8 cellular contexts compared by ENCODE assay signal in genomic region chr11:46361283-46362145, GRCh38.
DNase-seq lines count a peak whose midpoint lies in the region; ATAC-seq lines count a peak whose summit lies in the region.

No MANE protein-coding gene starts in this region.

- peak; percentile 93 for ATAC-seq in HG03354 (IDR thresholded peaks at IDR 0.05; ENCODE audit: poor library complexity, severe bottlenecking, unreplicated experiment)

- H3K36me3 ChIP-seq in SK-N-MC (ENCODE audit: insufficient read depth, low read length): no peaks in the 10 kb centered on the region; the same call in 1 of the 2 replicates

- H3K27ac ChIP-seq in SK-N-MC: peak overlapping the region; percentile 65

- H3K4me3 ChIP-seq in SK-N-MC: peak overlapping the region; percentile 44

- DNase-seq in AG08395 (ENCODE audit: low spot score): peak; percentile 74
- peak; percentile 98 for DNase-seq in GM19238 (ENCODE audit: insufficient read length, low spot score)
- no peak for DNase-seq in SK-N-MC (ENCODE audit: low read depth, low spot score)
- peak in 36 of 56 donors; percentile 25 to 74 (median 45) for DNase-seq in amygdala (lab: John Stamatoyannopoulos, UW)
- DNase-seq in iris pigment epithelial cell (ENCODE audit: low read depth): peak; percentile 55
- DNase-seq in stimulated activated CD4-positive, alpha-beta T cell treated with anti-CD3 and anti-CD28 coated beads, Interleukin-2, amount 100 ng/mL, for 24 hours: peak; percentile 69 to 71
- no peak for DNase-seq in DMS114 treated with DMSO at 0.1 percent for 48 hours (lab: John Stamatoyannopoulos, UW; ENCODE audit: unreplicated experiment)

- H3K9me3 ChIP-seq in SK-N-MC (ENCODE audit: low read depth, low read length): no peaks in the 10 kb centered on the region

- peak overlapping the region; percentile 60 for H3K9ac ChIP-seq in SK-N-MC (ENCODE audit: insufficient read length)

Comparison
In these comparisons a context has a peak if more than half of its experiments do, and no peak if none do; other contexts are left out.
1. DNase-seq: peak in AG08395 (single experiment), GM19238 (single experiment), amygdala (36 of 56), iris pigment epithelial cell (single experiment) and stimulated activated CD4-positive, alpha-beta T cell treated with anti-CD3 and anti-CD28 coated beads, Interleukin-2, amount 100 ng/mL, for 24 hours (2 of 2); none in SK-N-MC (single experiment) and DMS114 treated with DMSO at 0.1 percent for 48 hours (single experiment).